9 cellular contexts compared by ENCODE assay signal in the genomic region with DNA sequence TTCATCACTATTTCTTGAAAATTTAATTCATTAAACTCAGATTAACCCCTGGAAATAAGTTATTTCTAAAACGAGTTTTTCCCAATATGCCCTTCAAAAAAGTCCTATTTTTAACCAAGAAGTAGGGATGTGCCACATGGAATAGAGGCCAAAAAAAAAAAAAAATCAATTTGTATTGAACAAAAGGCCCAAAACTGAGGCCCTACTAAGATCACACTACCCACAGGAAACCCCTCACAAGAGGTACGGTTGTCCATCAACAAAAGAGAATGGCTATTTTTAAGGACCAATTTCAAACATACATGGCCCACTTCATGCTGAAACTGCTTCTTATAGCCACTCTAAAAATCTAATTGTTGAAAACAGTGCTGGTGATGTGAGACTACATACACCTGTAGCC. TPM values are rescaled to one million over a fixed set of nuclear protein-coding genes. Genes with fewer than 3 reads are reported as not detected.
DNase-seq lines count a peak whose midpoint lies in the region; ATAC-seq and TF ChIP-seq lines count a peak whose summit lies in the region.
"Had no signal": no experiment of that assay in that cellular context is flagged by ENCODE, and none has a peak within 500 bp of the region (broad histone marks: within the 10 kb centered on the region; RNA-seq: fewer than 3 reads in every experiment).

No MANE protein-coding gene starts in this region.

- TF ChIP-seq CTCF in brain (conservative IDR thresholded peaks at IDR 0.05), result no peak

- H3K27me3 Mint-ChIP-seq in stimulated activated naive CD8-positive, alpha-beta T cell treated with anti-CD3 and anti-CD28 coated beads, Interleukin-15, Interleukin-2, amounts not matched to agents 100 ng/mL and 50 ng/mL, for 24 hours, result no peaks in the 10 kb centered on the region
- no peaks in the 10 kb centered on the region for H3K27me3 Mint-ChIP-seq in stimulated activated naive CD8-positive, alpha-beta T cell treated with anti-CD3 and anti-CD28 coated beads, Interleukin-15, amount 100 ng/mL, for 72 hours
- peaks cover 3% of the 10 kb centered on the region for H3K27me3 Mint-ChIP-seq in brain
- no peaks in the 10 kb centered on the region for H3K27me3 Mint-ChIP-seq in natural killer cell treated with Interleukin-12 subunit alpha and Interleukin-12 subunit beta and Interleukin-15 and Interleukin-18, amount 100 ng/mL, for 72 hours

- peak overlapping the region; percentile 8 for H3K27ac Mint-ChIP-seq in stimulated activated naive CD8-positive, alpha-beta T cell treated with anti-CD3 and anti-CD28 coated beads, Interleukin-15, Interleukin-2, amounts not matched to agents 100 ng/mL and 50 ng/mL, for 24 hours
- H3K27ac Mint-ChIP-seq in stimulated activated naive CD8-positive, alpha-beta T cell treated with anti-CD3 and anti-CD28 coated beads, Interleukin-15, amount 100 ng/mL, for 72 hours, result no peak overlapping the region
- H3K27ac Mint-ChIP-seq in brain, result peak overlapping the region; percentile 51 to 99 (median 97)
- peak overlapping the region; percentile 87 to 97 for H3K27ac Mint-ChIP-seq in natural killer cell treated with Interleukin-12 subunit alpha and Interleukin-12 subunit beta and Interleukin-15 and Interleukin-18, amount 100 ng/mL, for 72 hours

- no peak for DNase-seq in stimulated activated naive CD8-positive, alpha-beta T cell treated with anti-CD3 and anti-CD28 coated beads, Interleukin-15, amount 100 ng/mL, for 72 hours
- no peak for DNase-seq in natural killer cell treated with Interleukin-12 subunit alpha and Interleukin-12 subunit beta and Interleukin-15 and Interleukin-18, amount 100 ng/mL, for 72 hours (ENCODE audit: low spot score)
- DNase-seq: posterior cingulate gyrus had no signal

- ATAC-seq in stimulated activated naive CD8-positive, alpha-beta T cell treated with anti-CD3 and anti-CD28 coated beads, Interleukin-15, amount 100 ng/mL, for 72 hours, result no peak
- ATAC-seq in natural killer cell treated with Interleukin-12 subunit alpha and Interleukin-12 subunit beta and Interleukin-15 and Interleukin-18, amount 100 ng/mL, for 72 hours, result no peak
- ATAC-seq in HG03108 (IDR thresholded peaks at IDR 0.05; ENCODE audit: unreplicated experiment) (no peak), GM18520 (IDR thresholded peaks at IDR 0.05; ENCODE audit: unreplicated experiment) (no peak), GM21360 (IDR thresholded peaks at IDR 0.05; ENCODE audit: unreplicated experiment) (no peak), HG03460 (IDR thresholded peaks at IDR 0.05; ENCODE audit: unreplicated experiment) (no peak)

- H3K36me3 Mint-ChIP-seq in stimulated activated naive CD8-positive, alpha-beta T cell treated with anti-CD3 and anti-CD28 coated beads, Interleukin-15, Interleukin-2, amounts not matched to agents 100 ng/mL and 50 ng/mL, for 24 hours (ENCODE audit: low read depth), result peaks cover 45% of the 10 kb centered on the region
- peaks cover 43% of the 10 kb centered on the region for H3K36me3 Mint-ChIP-seq in brain
- H3K36me3 Mint-ChIP-seq in natural killer cell treated with Interleukin-12 subunit alpha and Interleukin-12 subunit beta and Interleukin-15 and Interleukin-18, amount 100 ng/mL, for 72 hours, result peaks cover 39% of the 10 kb centered on the region

- no peaks in the 10 kb centered on the region for H3K9me3 Mint-ChIP-seq in stimulated activated naive CD8-positive, alpha-beta T cell treated with anti-CD3 and anti-CD28 coated beads, Interleukin-15, Interleukin-2, amounts not matched to agents 100 ng/mL and 50 ng/mL, for 24 hours
- no peaks in the 10 kb centered on the region for H3K9me3 Mint-ChIP-seq in stimulated activated naive CD8-positive, alpha-beta T cell treated with anti-CD3 and anti-CD28 coated beads, Interleukin-15, amount 100 ng/mL, for 72 hours
- no peaks in the 10 kb centered on the region for H3K9me3 Mint-ChIP-seq in brain
- H3K9me3 Mint-ChIP-seq in natural killer cell treated with Interleukin-12 subunit alpha and Interleukin-12 subunit beta and Interleukin-15 and Interleukin-18, amount 100 ng/mL, for 72 hours, result no peaks in the 10 kb centered on the region

- no peak overlapping the region for H3K4me3 Mint-ChIP-seq in stimulated activated naive CD8-positive, alpha-beta T cell treated with anti-CD3 and anti-CD28 coated beads, Interleukin-15, Interleukin-2, amounts not matched to agents 100 ng/mL and 50 ng/mL, for 24 hours
- peak overlapping the region in 1 of 2 donors; percentile 18 for H3K4me3 Mint-ChIP-seq in stimulated activated naive CD8-positive, alpha-beta T cell treated with anti-CD3 and anti-CD28 coated beads, Interleukin-15, amount 100 ng/mL, for 72 hours
- H3K4me3 Mint-ChIP-seq in brain, result peak overlapping the region; percentile 26 to 97 (median 35)
- H3K4me3 Mint-ChIP-seq in natural killer cell treated with Interleukin-12 subunit alpha and Interleukin-12 subunit beta and Interleukin-15 and Interleukin-18, amount 100 ng/mL, for 72 hours, result no peak overlapping the region

- peaks cover 61% of the 10 kb centered on the region for H3K4me1 Mint-ChIP-seq in stimulated activated naive CD8-positive, alpha-beta T cell treated with anti-CD3 and anti-CD28 coated beads, Interleukin-15, Interleukin-2, amounts not matched to agents 100 ng/mL and 50 ng/mL, for 24 hours (ENCODE audit: low read depth)
- peaks cover 67% of the 10 kb centered on the region for H3K4me1 Mint-ChIP-seq in stimulated activated naive CD8-positive, alpha-beta T cell treated with anti-CD3 and anti-CD28 coated beads, Interleukin-15, amount 100 ng/mL, for 72 hours
- H3K4me1 Mint-ChIP-seq in brain, result peaks cover 62% of the 10 kb centered on the region
- H3K4me1 Mint-ChIP-seq in natural killer cell treated with Interleukin-12 subunit alpha and Interleukin-12 subunit beta and Interleukin-15 and Interleukin-18, amount 100 ng/mL, for 72 hours (ENCODE audit: low read depth in 2 of 2), result peaks cover 47 to 52% of the 10 kb centered on the region in 2 donors

RNA-seq across cellular contexts. Expression of a gene that starts 7.5 kb away (rescaled TPM):
- polyA plus RNA-seq in brain (ENCODE audit: insufficient read depth, low read depth, low replicate concordance), result 45.1 TPM
- 100 to 1,000 TPM; 140 to 153 TPM for total RNA-seq in natural killer cell treated with Interleukin-12 subunit alpha and Interleukin-12 subunit beta and Interleukin-15 and Interleukin-18, amount 100 ng/mL, for 72 hours

RNA-seq across cellular contexts. Expression of a gene that starts 8.2 kb away (rescaled TPM):
- polyA plus RNA-seq in brain (ENCODE audit: insufficient read depth, low read depth, low replicate concordance), result 812 TPM
- 100 to 1,000 TPM; 663 to 739 TPM for total RNA-seq in natural killer cell treated with Interleukin-12 subunit alpha and Interleukin-12 subunit beta and Interleukin-15 and Interleukin-18, amount 100 ng/mL, for 72 hours

RNA-seq across cellular contexts. Expression of a gene that starts 50.5 kb away (rescaled TPM):
- 239 TPM for polyA plus RNA-seq in brain (ENCODE audit: insufficient read depth, low read depth, low replicate concordance)
- 100 to 1,000 TPM; 201 to 270 TPM for total RNA-seq in natural killer cell treated with Interleukin-12 subunit alpha and Interleukin-12 subunit beta and Interleukin-15 and Interleukin-18, amount 100 ng/mL, for 72 hours

Comparison
In these comparisons a context has a peak if more than half of its experiments do, and no peak if none do; other contexts are left out.
1. H3K27ac Mint-ChIP-seq: peak in stimulated activated naive CD8-positive, alpha-beta T cell treated with anti-CD3 and anti-CD28 coated beads, Interleukin-15, Interleukin-2, amounts not matched to agents 100 ng/mL and 50 ng/mL, for 24 hours (single experiment), brain (5 of 5) and natural killer cell treated with Interleukin-12 subunit alpha and Interleukin-12 subunit beta and Interleukin-15 and Interleukin-18, amount 100 ng/mL, for 72 hours (2 of 2); none in stimulated activated naive CD8-positive, alpha-beta T cell treated with anti-CD3 and anti-CD28 coated beads, Interleukin-15, amount 100 ng/mL, for 72 hours (0 of 2).
2. H3K4me3 Mint-ChIP-seq: peak in brain (5 of 5); none in stimulated activated naive CD8-positive, alpha-beta T cell treated with anti-CD3 and anti-CD28 coated beads, Interleukin-15, Interleukin-2, amounts not matched to agents 100 ng/mL and 50 ng/mL, for 24 hours (single experiment) and natural killer cell treated with Interleukin-12 subunit alpha and Interleukin-12 subunit beta and Interleukin-15 and Interleukin-18, amount 100 ng/mL, for 72 hours (single experiment).